ENCODE assay signal across 10 cellular contexts in genomic region chr3:141739731-141740130, GRCh38. TPM values are rescaled to one million over a fixed set of nuclear protein-coding genes. Genes with fewer than 3 reads are reported as not detected.
DNase-seq lines count a peak whose midpoint lies in the region; ATAC-seq, FAIRE-seq and TF ChIP-seq lines count a peak whose summit lies in the region.
"Had no signal": no experiment of that assay in that cellular context is flagged by ENCODE, and none has a peak within 500 bp of the region (broad histone marks: within the 10 kb centered on the region; RNA-seq: fewer than 3 reads in every experiment).

No MANE protein-coding gene starts in this region.

- H3K4me3 Mint-ChIP-seq in T-helper 17 cell: peak overlapping the region; percentile 99

- peak overlapping the region; percentile 65 to 96 for H3K27ac ChIP-seq in small intestine (ENCODE audit: low read depth in 1 of 2, low read length in 1 of 2)

- peak overlapping the region; percentile 96 for H3K27ac Mint-ChIP-seq in T-helper 17 cell

- H3K27me3 ChIP-seq in H7 (ENCODE audit: control insufficient read depth, insufficient read depth, low read length) (no peaks in the 10 kb centered on the region), small intestine (ENCODE audit: control insufficient read depth in 2 of 2, insufficient read depth in 2 of 2, low read length in 2 of 2) (no peaks in the 10 kb centered on the region)

- ATAC-seq in T-helper 17 cell: no peak
- ATAC-seq in HG03521 (IDR thresholded peaks at IDR 0.05; ENCODE audit: unreplicated experiment): no peak

- peaks cover 35% of the 10 kb centered on the region for H3K4me1 Mint-ChIP-seq in T-helper 17 cell

- peaks cover 3% of the 10 kb centered on the region for H3K36me3 Mint-ChIP-seq in T-helper 17 cell (ENCODE audit: low read depth)

- TF ChIP-seq CTCF in fibroblast of villous mesenchyme (IDR thresholded peaks at IDR 0.05; ENCODE audit: insufficient read depth, low read depth, low read length) (no peak), GM10266 (IDR thresholded peaks at IDR 0.05; ENCODE audit: control insufficient read depth, insufficient read depth, low read depth, missing control alignments) (no peak)

- H3K36me3 ChIP-seq in H7 (replicated peaks; ENCODE audit: control insufficient read depth, insufficient read depth, low read length) (peaks cover 10% of the 10 kb centered on the region), small intestine (ENCODE audit: control insufficient read depth in 2 of 2, insufficient read depth in 2 of 2, low read length in 2 of 2) (peaks cover 0 to 1% of the 10 kb centered on the region in 2 donors)

- no peak for FAIRE-seq in small intestine (lab: Jason Lieb, UNC)
- FAIRE-seq: endometrium had no signal

- WGBS in small intestine, 3 donors: 35 to 64% (median 48%) methylated on average over 2 of the region's 2 CpGs

- peaks cover 4 to 6% of the 10 kb centered on the region in 2 donors for H3K4me1 ChIP-seq in small intestine (ENCODE audit: control insufficient read depth in 2 of 2, insufficient read depth in 1 of 2, low read depth in 1 of 2, low read length in 1 of 2)

- H3K27me3 Mint-ChIP-seq in T-helper 17 cell: no peaks in the 10 kb centered on the region

- H3K4me3 ChIP-seq in H7 (ENCODE audit: insufficient read depth, low read depth, low read length) (peak overlapping the region; percentile 95; the same call in 1 of the 2 replicates), fibroblast of villous mesenchyme (ENCODE audit: low read depth, low read length) (peak overlapping the region; percentile 93), small intestine (ENCODE audit: low read depth in 1 of 2, low read length in 2 of 2) (peak overlapping the region; percentile 1 to 90)

- H3K9me3 ChIP-seq in T-helper 17 cell (ENCODE audit: control insufficient read depth, low read length, poor library complexity, severe bottlenecking) (no peaks in the 10 kb centered on the region), small intestine (ENCODE audit: control insufficient read depth, low read depth) (no peaks in the 10 kb centered on the region)

- DNase-seq in H7: no peak
- no peak for DNase-seq in T-helper 17 cell
- no peak for DNase-seq in fibroblast of villous mesenchyme (ENCODE audit: low read depth)
- DNase-seq in small intestine: no peak
- no peak for DNase-seq in NCI-H345 (lab: John Stamatoyannopoulos, UW)
- no peak for DNase-seq in NCI-H510A (lab: John Stamatoyannopoulos, UW)
- no peak for DNase-seq in GM10266 (ENCODE audit: extremely low spot score)
- DNase-seq: NCI-H510A treated with DMSO at 0.1 percent for 48 hours had no signal

RNA-seq across cellular contexts. Expression of gene RNF7, which starts 1.6 kb away (rescaled TPM):
- 64.0 and 72.9 TPM in 2 replicates for total RNA-seq in H7 (2014; rRNA removed; shearing (Covaris generic))
- total RNA-seq in T-helper 17 cell (10 to 100 TPM; 58.3 to 68.2 TPM), fibroblast of villous mesenchyme (43.5 and 57.0 TPM in 2 replicates)
- 100 to 1,000 TPM; 120 to 260 (median 208) TPM for polyA plus RNA-seq in small intestine

RNA-seq across cellular contexts. Expression of gene GRK7, which starts 23.5 kb away (rescaled TPM):
- 0.04 TPM in 1 of 2 replicates, not detected in the other for total RNA-seq in H7 (2014; rRNA removed; shearing (Covaris generic))
- total RNA-seq in T-helper 17 cell (under 1 TPM; 0.18 to 0.20 TPM), fibroblast of villous mesenchyme (under 0.01 TPM in 1 of 2 replicates, not detected in the other)
- polyA plus RNA-seq in small intestine: not detected
